Comparison of ENCODE assay signal across 8 cellular contexts in genomic region chr17:59963738-59964454, GRCh38. TPM values are rescaled to one million over a fixed set of nuclear protein-coding genes. Genes with fewer than 3 reads are reported as not detected.
DNase-seq lines count a peak whose midpoint lies in the region; ATAC-seq and TF ChIP-seq lines count a peak whose summit lies in the region.

No MANE protein-coding gene starts in this region.

- H3K27ac Mint-ChIP-seq in CD4-positive, alpha-beta memory T cell, result peak overlapping the region; percentile 90 to 99 (median 98)
- H3K27ac Mint-ChIP-seq in progenitor cell of endocrine pancreas, result peak overlapping the region; percentile 89

- TF ChIP-seq CTCF in progenitor cell of endocrine pancreas (IDR thresholded peaks at IDR 0.05; ENCODE audit: unreplicated experiment), result no peak

- peak overlapping the region; percentile 93 to 98 (median 94) for H3K4me3 Mint-ChIP-seq in CD4-positive, alpha-beta memory T cell
- H3K4me3 Mint-ChIP-seq in progenitor cell of endocrine pancreas (ENCODE audit: low read depth), result peak overlapping the region; percentile 92

- H3K9me3 Mint-ChIP-seq in CD4-positive, alpha-beta memory T cell, result no peaks in the 10 kb centered on the region
- no peaks in the 10 kb centered on the region for H3K9me3 Mint-ChIP-seq in progenitor cell of endocrine pancreas (ENCODE audit: low read depth)

- H3K4me3 ChIP-seq in CD4-positive, alpha-beta memory T cell (ENCODE audit: low read length in 2 of 2), result peak overlapping the region; percentile 80 to 90
- H3K4me3 ChIP-seq in urinary bladder (ENCODE audit: low read depth, low read length), result peak overlapping the region; percentile 78

- peaks cover 25% of the 10 kb centered on the region for H3K4me1 ChIP-seq in CD4-positive, alpha-beta memory T cell (ENCODE audit: insufficient read depth, low read length)
- no peaks in the 10 kb centered on the region for H3K4me1 ChIP-seq in urinary bladder (ENCODE audit: insufficient read depth)

- 3% methylated on average over 21 of the region's 21 CpGs for WGBS in urinary bladder

- H3K36me3 ChIP-seq in CD4-positive, alpha-beta memory T cell (ENCODE audit: insufficient read depth, low read length), result no peaks in the 10 kb centered on the region
- no peaks in the 10 kb centered on the region for H3K36me3 ChIP-seq in urinary bladder (ENCODE audit: insufficient read depth)

- in situ Hi-C loops in SK-MEL-5 (cut with HindIII; ENCODE audit: low pct_unique_long_range_greater_than_20kb, low sequenced_read_pairs), result no loop called here

- ATAC-seq in GM21390 (IDR thresholded peaks at IDR 0.05; ENCODE audit: unreplicated experiment) (peak; percentile 56), left cardiac atrium (peak; percentile 56 to 67)

- DNase-seq in CD4-positive, alpha-beta memory T cell, result peak in 2 of 5 donors; percentile 3 to 62
- DNase-seq in HuH-7 (ENCODE audit: low spot score), result peak; percentile 33
- peak; percentile 71 for DNase-seq in SK-MEL-5 (ENCODE audit: low read depth, low spot score)
- DNase-seq in amniotic stem cell (lab: John Stamatoyannopoulos, UW), result peak; percentile 33
- peak; percentile 58 for DNase-seq in left cardiac atrium
- DNase-seq in progenitor cell of endocrine pancreas (ENCODE audit: low spot score, unreplicated experiment), result no peak

- H3K9me3 ChIP-seq in CD4-positive, alpha-beta memory T cell (ENCODE audit: control insufficient read depth in 1 of 2, low read length in 2 of 2), result no peaks in the 10 kb centered on the region

- intact Hi-C loops in CD4-positive, alpha-beta memory T cell (cut with micrococcal nuclease), result loop anchor here (1.0 kb wide), 1 partner anchor 71 kb away; the partner anchor contains the start of gene RPS6KB1
- intact Hi-C loops in left cardiac atrium (cut with DNase I), result no loop called here

- no peaks in the 10 kb centered on the region for H3K27me3 ChIP-seq in CD4-positive, alpha-beta memory T cell (ENCODE audit: insufficient read depth, low read length)

- H3K4me1 Mint-ChIP-seq in CD4-positive, alpha-beta memory T cell, result peaks cover 15 to 32% (median 24%) of the 10 kb centered on the region in 4 donors
- peaks cover 12% of the 10 kb centered on the region for H3K4me1 Mint-ChIP-seq in progenitor cell of endocrine pancreas (ENCODE audit: low read depth)

- CTCF ChIA-PET in CD4-positive, alpha-beta memory T cell (lab: Charles Lee; ENCODE audit: partially characterized antibody), result interaction anchor here (1.3 to 2.5 kb wide), 2 partner anchors 49 to 211 kb away, joined by 3 to 10 read pairs; no protein-coding TSS in a partner anchor

- H3K27ac ChIP-seq in CD4-positive, alpha-beta memory T cell (ENCODE audit: low read depth, low read length), result peak overlapping the region; percentile 83
- H3K27ac ChIP-seq in urinary bladder (ENCODE audit: low read depth), result peak overlapping the region; percentile 90

- peaks cover 10 to 22% of the 10 kb centered on the region in 2 donors for H3K36me3 Mint-ChIP-seq in CD4-positive, alpha-beta memory T cell
- peaks cover 6% of the 10 kb centered on the region for H3K36me3 Mint-ChIP-seq in progenitor cell of endocrine pancreas (ENCODE audit: insufficient read depth)

- POLR2A ChIA-PET in CD4-positive, alpha-beta memory T cell (lab: Charles Lee; ENCODE audit: partially characterized antibody), result interaction anchor here (0.5 to 4.5 kb wide), 17 partner anchors 8 to 1468 kb away, joined by 3 to 27 read pairs (median 5); partner anchors contain the start of genes APPBP2, BCAS3, DHX40 and PTRH2

- H3K27me3 Mint-ChIP-seq in CD4-positive, alpha-beta memory T cell, result no peaks in the 10 kb centered on the region
- peaks cover 6% of the 10 kb centered on the region for H3K27me3 Mint-ChIP-seq in progenitor cell of endocrine pancreas

RNA-seq across cellular contexts. Expression of gene RNFT1, which starts 0.6 kb away (rescaled TPM):
- 10 to 100 TPM; 36.6 to 40.3 TPM for total RNA-seq in CD4-positive, alpha-beta memory T cell
- polyA plus RNA-seq in CD4-positive, alpha-beta memory T cell, result 10 to 100 TPM; 23.2 to 33.6 TPM
- 70.4 and 81.9 TPM in 2 replicates for total RNA-seq in SK-MEL-5 (2014; rRNA removed; shearing (Covaris generic))
- polyA plus RNA-seq in SK-MEL-5 (2015; cell fraction: cytosol; rRNA removed), result 43.8 and 44.2 TPM in 2 replicates
- polyA plus RNA-seq in SK-MEL-5 (2015; cell fraction: nucleus; rRNA removed), result 214 and 222 TPM in 2 replicates
- 10 to 100 TPM; 13.7 to 17.9 TPM for total RNA-seq in left cardiac atrium
- 29.3 and 30.1 TPM in 2 replicates for total RNA-seq in progenitor cell of endocrine pancreas
- 32.1 TPM for total RNA-seq in urinary bladder
- polyA plus RNA-seq in urinary bladder, result 9.9 TPM
